Comparison of ENCODE assay signal across 8 cellular contexts in the genomic region with DNA sequence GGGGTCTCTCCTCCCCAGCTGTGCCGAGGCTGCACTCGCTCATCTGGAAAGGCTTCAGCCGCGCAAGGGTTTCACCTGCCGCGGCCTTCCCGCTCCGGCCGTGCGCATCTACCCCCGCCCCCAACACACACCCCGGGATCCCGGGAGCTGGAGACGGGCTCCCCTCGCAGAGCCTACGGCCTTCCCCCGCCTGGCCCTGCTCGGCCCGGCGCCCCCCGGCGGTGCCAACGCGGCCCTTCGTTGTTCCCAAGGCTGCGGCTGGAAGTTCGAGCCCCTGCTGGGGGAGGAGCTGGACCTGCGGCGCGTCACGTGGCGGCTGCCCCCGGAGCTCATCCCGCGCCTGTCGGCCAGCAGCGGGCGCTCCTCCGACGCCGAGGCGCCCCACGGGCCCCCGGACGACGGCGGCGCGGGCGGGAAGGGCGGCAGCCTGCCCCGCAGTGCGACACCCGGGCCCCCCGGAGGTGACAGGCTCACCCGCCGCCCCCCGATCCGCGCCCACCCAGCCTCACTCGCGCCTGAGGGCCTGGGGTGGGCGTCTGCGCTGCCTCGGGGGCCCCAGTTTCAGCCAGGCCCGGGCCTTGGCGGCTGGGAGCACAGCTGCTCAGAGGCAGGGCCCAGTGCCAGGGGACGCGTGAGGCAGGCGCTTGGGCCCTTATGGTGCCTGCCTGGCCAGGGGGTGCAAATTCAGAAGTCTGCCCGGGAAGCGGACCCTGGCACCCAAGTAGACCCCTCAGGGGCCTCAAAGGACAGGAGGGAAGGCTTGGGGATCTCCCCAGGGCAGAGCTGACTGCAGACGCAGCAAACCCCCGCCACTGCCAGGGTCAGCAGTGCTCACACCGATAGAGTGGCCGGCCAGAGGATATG. TPM values are rescaled to one million over a fixed set of nuclear protein-coding genes. Genes with fewer than 3 reads are reported as not detected.
DNase-seq lines count a peak whose midpoint lies in the region; ATAC-seq and TF ChIP-seq lines count a peak whose summit lies in the region.

No MANE protein-coding gene starts in this region.

- H3K4me1 Mint-ChIP-seq in GM23338, result peaks cover 8% of the 10 kb centered on the region
- peaks cover 15% of the 10 kb centered on the region for H3K4me1 Mint-ChIP-seq in nephron progenitor cell

- H3F3A ChIP-seq in GM23338 (replicated peaks; ENCODE audit: low read depth), result peaks cover 7% of the 10 kb centered on the region; the same call in 1 of the 2 replicates

- peak overlapping the region; percentile 55; the same call in 2 of the 3 replicates for H3K4me3 Mint-ChIP-seq in GM23338
- peak overlapping the region; percentile 25 for H3K4me3 Mint-ChIP-seq in nephron progenitor cell

- H2AFZ ChIP-seq in GM23338, result peak overlapping the region; percentile 93; the same call in 1 of the 2 replicates

- TF ChIP-seq CTCF in GM23338 (conservative IDR thresholded peaks at IDR 0.05; ENCODE audit: low read depth in 2 of 2), result peak; percentile 57 to 68
- TF ChIP-seq CTCF in fibroblast of mammary gland (conservative IDR thresholded peaks at IDR 0.05; ENCODE audit: control insufficient read depth, insufficient read depth, low read depth, low read length), result no peak
- TF ChIP-seq CTCF in nephron progenitor cell (IDR thresholded peaks at IDR 0.05), result peak; percentile 40

- no peaks in the 10 kb centered on the region for H3K79me2 ChIP-seq in GM23338 (replicated peaks; ENCODE audit: insufficient read depth)

- H3K27me3 ChIP-seq in GM23338 (ENCODE audit: insufficient read depth) (no peaks in the 10 kb centered on the region), stomach smooth muscle (ENCODE audit: control insufficient read depth in 1 of 2, insufficient read depth in 2 of 2, low read length in 2 of 2) (no peaks in the 10 kb centered on the region)

- H3K9me3 Mint-ChIP-seq in GM23338 (no peaks in the 10 kb centered on the region), nephron progenitor cell (no peaks in the 10 kb centered on the region)

- no peaks in the 10 kb centered on the region for H3K9me2 ChIP-seq in GM23338 (ENCODE audit: insufficient read depth)

- peak overlapping the region; percentile 53 for H3K4me3 ChIP-seq in GM23338
- H3K4me3 ChIP-seq in fibroblast of mammary gland (ENCODE audit: control insufficient read depth, low read depth, low read length), result peak overlapping the region; percentile 32
- H3K4me3 ChIP-seq in stomach smooth muscle (ENCODE audit: low read length in 2 of 2), result peak overlapping the region; percentile 50 to 73

- H3K27ac ChIP-seq in GM23338 (ENCODE audit: low read depth), result no peak overlapping the region
- H3K27ac ChIP-seq in stomach smooth muscle (ENCODE audit: low read length), result peak overlapping the region; percentile 18

- peak overlapping the region; percentile 51 to 63 for H3K9ac ChIP-seq in stomach smooth muscle (ENCODE audit: low read length in 2 of 2)

- H3K36me3 ChIP-seq in GM23338 (ENCODE audit: insufficient read depth) (no peaks in the 10 kb centered on the region), stomach smooth muscle (ENCODE audit: control insufficient read depth in 2 of 2, insufficient read depth in 2 of 2, low read length in 2 of 2) (peaks cover 0 to 3% of the 10 kb centered on the region in 2 donors)

- H3K27me3 Mint-ChIP-seq in GM23338 (ENCODE audit: insufficient read depth, low read depth, poor library complexity), result peaks cover 24% of the 10 kb centered on the region
- peaks cover 12% of the 10 kb centered on the region for H3K27me3 Mint-ChIP-seq in nephron progenitor cell (ENCODE audit: low read depth, poor library complexity)

- H3K4me2 ChIP-seq in GM23338, result peak overlapping the region; percentile 73

- no peaks in the 10 kb centered on the region for H4K20me1 ChIP-seq in GM23338 (replicated peaks; ENCODE audit: insufficient read depth)

- peak; percentile 46 for DNase-seq in DMS53 treated with DMSO at 0.1 percent for 48 hours (lab: John Stamatoyannopoulos, UW; ENCODE audit: unreplicated experiment)
- peak; percentile 92 for DNase-seq in GM23338 (ENCODE audit: low spot score)
- peak; percentile 85 for DNase-seq in NCI-H82 (lab: John Stamatoyannopoulos, UW)
- DNase-seq in activated T-cell treated with anti-CD3 and anti-CD28 coated beads for 24 hours (ENCODE audit: low read depth), result peak; percentile 59
- peak; percentile 47 for DNase-seq in fibroblast of mammary gland (ENCODE audit: low read depth)
- DNase-seq in nephron progenitor cell, result peak; percentile 83

- no peaks in the 10 kb centered on the region for H3K36me3 Mint-ChIP-seq in GM23338 (ENCODE audit: low read depth)
- no peaks in the 10 kb centered on the region for H3K36me3 Mint-ChIP-seq in nephron progenitor cell (ENCODE audit: low read depth)

- H3K27ac Mint-ChIP-seq in GM23338 (no peak overlapping the region), nephron progenitor cell (no peak overlapping the region)

- no peaks in the 10 kb centered on the region for H3K9me3 ChIP-seq in stomach smooth muscle (ENCODE audit: control insufficient read depth in 2 of 2, low read length in 2 of 2)

- peak; percentile 59 for ATAC-seq in GM23338
- ATAC-seq in GM18517 (IDR thresholded peaks at IDR 0.05; ENCODE audit: unreplicated experiment), result no peak

- H3K4me1 ChIP-seq in GM23338 (ENCODE audit: insufficient read depth) (no peaks in the 10 kb centered on the region), stomach smooth muscle (ENCODE audit: control insufficient read depth, insufficient read depth, low read length) (peaks cover 26% of the 10 kb centered on the region)

TF ChIP-seq in GM23338, 12 proteins besides CTCF, POLR2A, EP300 and RAD21:
- TF ChIP-seq POLR2AphosphoS5 (IDR thresholded peaks at IDR 0.05; ENCODE audit: low read depth) (peak; percentile 28; the same call in 1 of the 2 replicates), CREB1 (CRISPR knock-in tag; IDR thresholded peaks at IDR 0.05; ENCODE audit: low read depth) (peak; percentile 53), JUNB (IDR thresholded peaks at IDR 0.05; ENCODE audit: unreplicated experiment) (no peak)
- TF ChIP-seq, protein P1, sequence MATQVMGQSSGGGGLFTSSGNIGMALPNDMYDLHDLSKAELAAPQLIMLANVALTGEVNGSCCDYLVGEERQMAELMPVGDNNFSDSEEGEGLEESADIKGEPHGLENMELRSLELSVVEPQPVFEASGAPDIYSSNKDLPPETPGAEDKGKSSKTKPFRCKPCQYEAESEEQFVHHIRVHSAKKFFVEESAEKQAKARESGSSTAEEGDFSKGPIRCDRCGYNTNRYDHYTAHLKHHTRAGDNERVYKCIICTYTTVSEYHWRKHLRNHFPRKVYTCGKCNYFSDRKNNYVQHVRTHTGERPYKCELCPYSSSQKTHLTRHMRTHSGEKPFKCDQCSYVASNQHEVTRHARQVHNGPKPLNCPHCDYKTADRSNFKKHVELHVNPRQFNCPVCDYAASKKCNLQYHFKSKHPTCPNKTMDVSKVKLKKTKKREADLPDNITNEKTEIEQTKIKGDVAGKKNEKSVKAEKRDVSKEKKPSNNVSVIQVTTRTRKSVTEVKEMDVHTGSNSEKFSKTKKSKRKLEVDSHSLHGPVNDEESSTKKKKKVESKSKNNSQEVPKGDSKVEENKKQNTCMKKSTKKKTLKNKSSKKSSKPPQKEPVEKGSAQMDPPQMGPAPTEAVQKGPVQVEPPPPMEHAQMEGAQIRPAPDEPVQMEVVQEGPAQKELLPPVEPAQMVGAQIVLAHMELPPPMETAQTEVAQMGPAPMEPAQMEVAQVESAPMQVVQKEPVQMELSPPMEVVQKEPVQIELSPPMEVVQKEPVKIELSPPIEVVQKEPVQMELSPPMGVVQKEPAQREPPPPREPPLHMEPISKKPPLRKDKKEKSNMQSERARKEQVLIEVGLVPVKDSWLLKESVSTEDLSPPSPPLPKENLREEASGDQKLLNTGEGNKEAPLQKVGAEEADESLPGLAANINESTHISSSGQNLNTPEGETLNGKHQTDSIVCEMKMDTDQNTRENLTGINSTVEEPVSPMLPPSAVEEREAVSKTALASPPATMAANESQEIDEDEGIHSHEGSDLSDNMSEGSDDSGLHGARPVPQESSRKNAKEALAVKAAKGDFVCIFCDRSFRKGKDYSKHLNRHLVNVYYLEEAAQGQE (IDR thresholded peaks at IDR 0.05; ENCODE audit: unreplicated experiment), result no peak

RNA-seq across cellular contexts. Expression of a gene that starts 11.2 kb away (rescaled TPM):
- 30.5 TPM in 2 replicates for total RNA-seq in GM23338 (2014; rRNA removed; shearing (Covaris generic))
- polyA plus RNA-seq in GM23338 (2016; fragmentation: Nextera tagmentation; extraction: Ambion mirVana), result 31.7 and 34.7 TPM in 2 replicates

RNA-seq across cellular contexts. Expression of a gene that starts 30.9 kb away (rescaled TPM):
- total RNA-seq in GM23338 (2014; rRNA removed; shearing (Covaris generic)), result 65.2 and 67.0 TPM in 2 replicates
- polyA plus RNA-seq in GM23338 (2016; fragmentation: Nextera tagmentation; extraction: Ambion mirVana), result 16.6 and 21.8 TPM in 2 replicates

RNA-seq across cellular contexts. Expression of a gene that starts 32.5 kb away (rescaled TPM):
- total RNA-seq in GM23338 (2014; rRNA removed; shearing (Covaris generic)), result 9.7 and 10.3 TPM in 2 replicates
- polyA plus RNA-seq in GM23338 (2016; fragmentation: Nextera tagmentation; extraction: Ambion mirVana), result 4.2 and 6.1 TPM in 2 replicates
